ENCODE assay signal across 23 cellular contexts in the genomic region with DNA sequence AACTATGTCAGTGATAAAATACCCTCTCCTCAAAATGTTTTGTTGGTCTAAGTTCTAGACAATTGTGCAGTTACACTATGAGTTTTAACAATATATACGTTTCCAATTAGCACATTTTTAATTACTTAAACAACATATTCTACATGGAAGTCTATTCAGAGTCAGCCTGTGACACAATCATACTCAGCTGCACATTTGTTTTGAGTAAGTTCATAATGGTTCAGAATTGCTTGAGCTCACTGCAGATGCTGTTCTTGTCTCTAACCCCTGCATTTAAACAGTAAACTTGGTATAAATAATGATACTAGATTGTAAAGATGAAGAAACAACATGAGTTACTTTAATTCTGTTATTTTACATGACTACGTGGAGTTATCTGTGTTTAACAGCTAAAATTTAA.
DNase-seq lines count a peak whose midpoint lies in the region; ATAC-seq and TF ChIP-seq lines count a peak whose summit lies in the region.
"Had no signal": no experiment of that assay in that cellular context is flagged by ENCODE, and none has a peak within 500 bp of the region (broad histone marks: within the 10 kb centered on the region; RNA-seq: fewer than 3 reads in every experiment).

No MANE protein-coding gene starts in this region.

- no peaks in the 10 kb centered on the region for H3K9me3 ChIP-seq in OCI-LY1 (ENCODE audit: low read length)
- H3K9me3 ChIP-seq: heart left ventricle had no signal

- no peaks in the 10 kb centered on the region for H3K79me2 ChIP-seq in OCI-LY1 (ENCODE audit: insufficient read depth, low read length)
- H3K79me2 ChIP-seq: parathyroid adenoma had no signal

- H3K36me3 ChIP-seq in OCI-LY1 (ENCODE audit: insufficient read depth, low read length): peaks cover 31% of the 10 kb centered on the region
- H3K36me3 ChIP-seq: cardiac muscle cell had no signal

- H2AFZ ChIP-seq in OCI-LY1 (ENCODE audit: low read length): no peak overlapping the region
- H2AFZ ChIP-seq: parathyroid adenoma, PC-9 had no signal

- H3K9ac ChIP-seq in OCI-LY1 (ENCODE audit: low read length): peak overlapping the region; percentile 39
- H3K9ac ChIP-seq: parathyroid adenoma had no signal

- no peaks in the 10 kb centered on the region for H4K20me1 ChIP-seq in OCI-LY1 (ENCODE audit: insufficient read depth, low read length)

- no peaks in the 10 kb centered on the region for H3K9me2 ChIP-seq in OCI-LY1 (ENCODE audit: low read depth, low read length)

- peak overlapping the region; percentile 97 for H3K27ac ChIP-seq in OCI-LY1 (ENCODE audit: low read depth, low read length, poor library complexity, severe bottlenecking)
- H3K27ac ChIP-seq: cardiac muscle cell, dorsolateral prefrontal cortex, heart left ventricle, parathyroid adenoma, PC-9 had no signal

- no peak for DNase-seq in stimulated activated CD4-positive, alpha-beta T cell treated with anti-CD3 and anti-CD28 coated beads, Interleukin-4, amount 100 ng/mL, for 24 hours
- DNase-seq in stimulated activated CD8-positive, alpha-beta memory T cell treated with anti-CD3 and anti-CD28 coated beads, Interleukin-4, amount 100 ng/mL, for 48 hours: no peak
- DNase-seq in NCI-H128 (lab: John Stamatoyannopoulos, UW; ENCODE audit: unreplicated experiment) (no peak), DMS 273 treated with DMSO at 0.1 percent for 48 hours (lab: John Stamatoyannopoulos, UW) (no peak)
- DNase-seq: activated effector memory CD4-positive, alpha-beta T cell treated with anti-CD3 and anti-CD28 coated beads, Interleukin-2, amount 50 U/mL, for 16 hours; dorsolateral prefrontal cortex; erythroblast; heart left ventricle; mammary epithelial cell; MV-4-11; naive thymus-derived CD4-positive, alpha-beta T cell; NCI-H524 treated with DMSO at 0.1 percent for 48 hours; PC-9; stimulated activated CD4-positive, alpha-beta T cell treated with anti-CD3 and anti-CD28 coated beads, Interleukin-2, amount 100 ng/mL, for 24 hours; substantia nigra; T-helper 9 cell had no signal

- H3K4me1 ChIP-seq in OCI-LY1 (ENCODE audit: insufficient read depth, low read length, severe bottlenecking): peaks cover 22% of the 10 kb centered on the region
- H3K4me1 ChIP-seq: heart left ventricle, parathyroid adenoma had no signal

- ATAC-seq in GM18511 (IDR thresholded peaks at IDR 0.05; ENCODE audit: unreplicated experiment) (peak; percentile 40), GM21381 (IDR thresholded peaks at IDR 0.05; ENCODE audit: unreplicated experiment) (peak; percentile 24), HG02981 (IDR thresholded peaks at IDR 0.05; ENCODE audit: unreplicated experiment) (peak; percentile 35)
- ATAC-seq: heart left ventricle; HepG2; naive thymus-derived CD4-positive, alpha-beta T cell had no signal

- H3F3A ChIP-seq in OCI-LY1 (ENCODE audit: insufficient read depth, low read length): no peaks in the 10 kb centered on the region

- H3K27me3 ChIP-seq in OCI-LY1 (ENCODE audit: insufficient read depth, low read length): no peaks in the 10 kb centered on the region
- H3K27me3 ChIP-seq: cardiac muscle cell, dorsolateral prefrontal cortex, heart left ventricle had no signal

- peak overlapping the region; percentile 36 for H3K4me3 ChIP-seq in OCI-LY1 (ENCODE audit: low read depth, low read length, poor library complexity, severe bottlenecking)
- H3K4me3 ChIP-seq: cardiac muscle cell, dorsolateral prefrontal cortex, heart left ventricle, PC-9 had no signal

- no peak for TF ChIP-seq CTCF in OCI-LY1 (IDR thresholded peaks at IDR 0.05; ENCODE audit: low read length)

- H3K4me2 ChIP-seq in OCI-LY1 (ENCODE audit: low read length): peak overlapping the region; percentile 49
- H3K4me2 ChIP-seq: PC-9 had no signal
